19 cellular contexts compared by ENCODE assay signal in genomic region chr2:96514521-96514920, GRCh38. TPM values are rescaled to one million over a fixed set of nuclear protein-coding genes. Genes with fewer than 3 reads are reported as not detected.
DNase-seq lines count a peak whose midpoint lies in the region; ATAC-seq and TF ChIP-seq lines count a peak whose summit lies in the region.
"Had no signal": no experiment of that assay in that cellular context is flagged by ENCODE, and none has a peak within 500 bp of the region (broad histone marks: within the 10 kb centered on the region; RNA-seq: fewer than 3 reads in every experiment).

No MANE protein-coding gene starts in this region.

- H3K27me3 Mint-ChIP-seq in activated CD4-positive, alpha-beta memory T cell treated with anti-CD3 and anti-CD28 coated beads for 36 hours: no peaks in the 10 kb centered on the region
- H3K27me3 Mint-ChIP-seq in activated CD4-positive, alpha-beta memory T cell treated with anti-CD3 and anti-CD28 coated beads, Interleukin-2, amount 10 ng/mL, durations not matched to agents 7 days and 5 days: peaks cover 21% of the 10 kb centered on the region

- ATAC-seq in foreskin keratinocyte (peak; percentile 69), GM21367 (IDR thresholded peaks at IDR 0.05; ENCODE audit: unreplicated experiment) (no peak)

- no peak for TF ChIP-seq POLR2A in stomach (IDR thresholded peaks at IDR 0.05)

- H3K27me3 ChIP-seq in foreskin keratinocyte (peaks cover 9% of the 10 kb centered on the region), stomach (peaks cover 0 to 3% (median 0%) of the 10 kb centered on the region in 3 donors)
- H3K27me3 ChIP-seq: Peyer's patch had no signal

- no peak for TF ChIP-seq CTCF in foreskin keratinocyte (conservative IDR thresholded peaks at IDR 0.05)
- TF ChIP-seq CTCF in stomach (IDR thresholded peaks at IDR 0.05): no peak

- intact Hi-C loops in activated CD4-positive, alpha-beta memory T cell treated with anti-CD3 and anti-CD28 coated beads for 36 hours (cut with micrococcal nuclease): no loop called here
- intact Hi-C loops in stomach (cut with DNase I; ENCODE audit: low total_unique reads): no loop called here

- H3K27ac ChIP-seq in foreskin keratinocyte (no peak overlapping the region), stomach (no peak overlapping the region)
- H3K27ac ChIP-seq: BLaER1 treated with 17β-estradiol and CSF1 and Interleukin-3, amounts not matched to agents 10 nM and 100 nM; Peyer's patch had no signal

- H3K4me3 Mint-ChIP-seq in activated CD4-positive, alpha-beta memory T cell treated with anti-CD3 and anti-CD28 coated beads for 36 hours: no peak overlapping the region
- H3K4me3 Mint-ChIP-seq in activated CD4-positive, alpha-beta memory T cell treated with anti-CD3 and anti-CD28 coated beads, Interleukin-2, amount 10 ng/mL, durations not matched to agents 7 days and 5 days: no peak overlapping the region

- POLR2A ChIA-PET in activated CD4-positive, alpha-beta memory T cell treated with anti-CD3 and anti-CD28 coated beads for 36 hours (lab: Charles Lee): no interaction called here
- POLR2A ChIA-PET in activated CD4-positive, alpha-beta memory T cell treated with anti-CD3 and anti-CD28 coated beads, Interleukin-2, amount 10 ng/mL, durations not matched to agents 7 days and 5 days (lab: Charles Lee): no interaction called here

- WGBS in stomach, 5 donors: 77 to 87% (median 81%) methylated on average over 6 of the region's 6 CpGs

- H3K36me3 ChIP-seq in stomach: no peaks in the 10 kb centered on the region
- H3K36me3 ChIP-seq: BLaER1 treated with 17β-estradiol and CSF1 and Interleukin-3, amounts not matched to agents 10 nM and 100 nM; Peyer's patch had no signal

- no peaks in the 10 kb centered on the region for H3K4me1 ChIP-seq in foreskin keratinocyte
- peaks cover 0 to 5% (median 2%) of the 10 kb centered on the region in 4 donors for H3K4me1 ChIP-seq in stomach
- H3K4me1 ChIP-seq: Peyer's patch had no signal

- peak; percentile 8 for DNase-seq in activated CD4-positive, alpha-beta memory T cell treated with anti-CD3 and anti-CD28 coated beads for 36 hours
- no peak for DNase-seq in activated CD4-positive, alpha-beta memory T cell treated with anti-CD3 and anti-CD28 coated beads, Interleukin-2, amount 10 ng/mL, durations not matched to agents 7 days and 5 days
- DNase-seq in SW480 (ENCODE audit: low spot score): peak; percentile 41
- peak in 1 of 2 donors; percentile 36 for DNase-seq in foreskin keratinocyte
- DNase-seq in stomach: peak; percentile 23
- no peak for DNase-seq in H4 (ENCODE audit: low spot score)
- no peak for DNase-seq in medulla oblongata (ENCODE audit: extremely low spot score)
- DNase-seq: 8988T, DMS 273 treated with DMSO at 0.1 percent for 48 hours, EL, Karpas-422, NCI-H1105 treated with DMSO at 0.1 percent for 48 hours, NCI-H187 treated with DMSO at 0.1 percent for 48 hours, NCI-H2171 treated with DMSO at 0.1 percent for 48 hours, NCI-H82 had no signal

- peaks cover 6% of the 10 kb centered on the region for H3K36me3 Mint-ChIP-seq in activated CD4-positive, alpha-beta memory T cell treated with anti-CD3 and anti-CD28 coated beads for 36 hours
- peaks cover 30% of the 10 kb centered on the region for H3K36me3 Mint-ChIP-seq in activated CD4-positive, alpha-beta memory T cell treated with anti-CD3 and anti-CD28 coated beads, Interleukin-2, amount 10 ng/mL, durations not matched to agents 7 days and 5 days (ENCODE audit: low read depth)

- peaks cover 0 to 7% (median 2%) of the 10 kb centered on the region in 4 donors for H3K9me3 ChIP-seq in stomach
- H3K9me3 ChIP-seq: Peyer's patch had no signal

- H3K4me1 Mint-ChIP-seq in activated CD4-positive, alpha-beta memory T cell treated with anti-CD3 and anti-CD28 coated beads for 36 hours (ENCODE audit: low read depth): peaks cover 15% of the 10 kb centered on the region
- H3K4me1 Mint-ChIP-seq in activated CD4-positive, alpha-beta memory T cell treated with anti-CD3 and anti-CD28 coated beads, Interleukin-2, amount 10 ng/mL, durations not matched to agents 7 days and 5 days: peaks cover 3% of the 10 kb centered on the region

- CTCF ChIA-PET in activated CD4-positive, alpha-beta memory T cell treated with anti-CD3 and anti-CD28 coated beads for 36 hours (lab: Charles Lee): interaction anchor here (1.5 to 9.9 kb wide), 2 partner anchors 19 to 107 kb away, joined by 3 to 201 read pairs; no protein-coding TSS in a partner anchor
- CTCF ChIA-PET in activated CD4-positive, alpha-beta memory T cell treated with anti-CD3 and anti-CD28 coated beads, Interleukin-2, amount 10 ng/mL, durations not matched to agents 7 days and 5 days (lab: Charles Lee): interaction anchor here (1.1 kb wide), 1 partner anchor 40 kb away, joined by 3 read pairs; no protein-coding TSS in a partner anchor

- no peak overlapping the region for H3K27ac Mint-ChIP-seq in activated CD4-positive, alpha-beta memory T cell treated with anti-CD3 and anti-CD28 coated beads for 36 hours
- no peak overlapping the region for H3K27ac Mint-ChIP-seq in activated CD4-positive, alpha-beta memory T cell treated with anti-CD3 and anti-CD28 coated beads, Interleukin-2, amount 10 ng/mL, durations not matched to agents 7 days and 5 days

- H3K9me3 Mint-ChIP-seq in activated CD4-positive, alpha-beta memory T cell treated with anti-CD3 and anti-CD28 coated beads for 36 hours: peaks cover 17% of the 10 kb centered on the region
- H3K9me3 Mint-ChIP-seq in activated CD4-positive, alpha-beta memory T cell treated with anti-CD3 and anti-CD28 coated beads, Interleukin-2, amount 10 ng/mL, durations not matched to agents 7 days and 5 days: peaks cover 26% of the 10 kb centered on the region

- no peak overlapping the region for H3K4me3 ChIP-seq in stomach
- H3K4me3 ChIP-seq: BLaER1 treated with 17β-estradiol and CSF1 and Interleukin-3, amounts not matched to agents 10 nM and 100 nM; Peyer's patch had no signal

- TF ChIP-seq EP300 in stomach (IDR thresholded peaks at IDR 0.05): no peak

RNA-seq across cellular contexts. Expression of gene NEURL3, which starts 9.4 kb away (rescaled TPM):
- 1 to 10 TPM in 1 of 2 experiments, under 1 TPM in 1; 0.87 to 1.1 TPM for total RNA-seq in activated CD4-positive, alpha-beta memory T cell treated with anti-CD3 and anti-CD28 coated beads for 36 hours
- 1 to 10 TPM in 1 of 2 experiments, under 1 TPM in 1; 0.78 to 1.0 TPM for total RNA-seq in activated CD4-positive, alpha-beta memory T cell treated with anti-CD3 and anti-CD28 coated beads, Interleukin-2, amount 10 ng/mL, durations not matched to agents 7 days and 5 days
- total RNA-seq in foreskin keratinocyte (not detected in 2 replicates), stomach (10 to 100 TPM in 1 of 5 donors, not detected in 4; 12.7 TPM)
- polyA plus RNA-seq in foreskin keratinocyte (not detected in 2 replicates), stomach (1 to 10 TPM in 2 of 3 donors, under 1 TPM in 1; 0.50 to 1.9 (median 1.4) TPM)
- not detected in 2 replicates for total RNA-seq in H4 (2014; rRNA removed; shearing (Covaris generic))
- total RNA-seq: NCI-H460 had no signal

RNA-seq across cellular contexts. Expression of gene ARID5A, which starts 22.0 kb away (rescaled TPM):
- total RNA-seq in activated CD4-positive, alpha-beta memory T cell treated with anti-CD3 and anti-CD28 coated beads for 36 hours: 100 to 1,000 TPM; 260 to 266 TPM
- total RNA-seq in activated CD4-positive, alpha-beta memory T cell treated with anti-CD3 and anti-CD28 coated beads, Interleukin-2, amount 10 ng/mL, durations not matched to agents 7 days and 5 days: 10 to 100 TPM; 80.0 to 86.8 TPM
- total RNA-seq in foreskin keratinocyte: 7.3 and 8.5 TPM in 2 replicates
- polyA plus RNA-seq in foreskin keratinocyte: 8.2 and 8.4 TPM in 2 replicates
- 10 to 100 TPM in 3 of 5 donors, 1 to 10 TPM in 2; 1.2 to 26.8 (median 13.6) TPM for total RNA-seq in stomach
- 10 to 100 TPM; 12.2 to 17.3 (median 15.7) TPM for polyA plus RNA-seq in stomach
- 4.8 and 9.8 TPM in 2 replicates for total RNA-seq in H4 (2014; rRNA removed; shearing (Covaris generic))

Comparison
In these comparisons a context has a peak if more than half of its experiments do, and no peak if none do; other contexts are left out.
1. DNase-seq: peak in activated CD4-positive, alpha-beta memory T cell treated with anti-CD3 and anti-CD28 coated beads for 36 hours (single experiment), SW480 (single experiment) and stomach (single experiment); none in activated CD4-positive, alpha-beta memory T cell treated with anti-CD3 and anti-CD28 coated beads, Interleukin-2, amount 10 ng/mL, durations not matched to agents 7 days and 5 days (single experiment), H4 (single experiment) and medulla oblongata (single experiment).